ENCODE assay signal across 9 cellular contexts in genomic region chr2:74032909-74033261, GRCh38. TPM values are rescaled to one million over a fixed set of nuclear protein-coding genes. Genes with fewer than 3 reads are reported as not detected.
DNase-seq lines count a peak whose midpoint lies in the region; ATAC-seq, FAIRE-seq and TF ChIP-seq lines count a peak whose summit lies in the region.
"Had no signal": no experiment of that assay in that cellular context is flagged by ENCODE, and none has a peak within 500 bp of the region (broad histone marks: within the 10 kb centered on the region; RNA-seq: fewer than 3 reads in every experiment).

No MANE protein-coding gene starts in this region.

- no peak for TF ChIP-seq EP300 in stomach (IDR thresholded peaks at IDR 0.05)

- intact Hi-C loops in stomach (cut with DNase I; ENCODE audit: low total_unique reads): no loop called here

- 40 to 53% (median 46%) methylated on average over 6 of the region's 6 CpGs for WGBS in stomach, 5 donors

- TF ChIP-seq CTCF in fibroblast of villous mesenchyme (IDR thresholded peaks at IDR 0.05; ENCODE audit: insufficient read depth, low read depth, low read length) (no peak), stomach (IDR thresholded peaks at IDR 0.05) (no peak), D721Med (IDR thresholded peaks at IDR 0.05; ENCODE audit: insufficient read depth, missing control alignments) (no peak)

- H3K27ac ChIP-seq in stomach: peak overlapping the region in 1 of 5 donors; percentile 12
- H3K27ac ChIP-seq: RWPE1 had no signal

- in situ Hi-C loops in KBM-7 (cut with MboI; ENCODE audit: low pct_unique_long_range_greater_than_20kb, low sequenced_read_pairs): no loop called here

- H3K4me1 ChIP-seq in stomach: peaks cover 24 to 81% (median 57%) of the 10 kb centered on the region in 4 donors

- no peak for FAIRE-seq in D721Med (lab: Jason Lieb, UNC)

- no peaks in the 10 kb centered on the region for H3K9me3 ChIP-seq in stomach

- DNase-seq in fibroblast of villous mesenchyme (ENCODE audit: low read depth) (no peak), KBM-7 (no peak), stomach (no peak), NCI-H1930 (lab: John Stamatoyannopoulos, UW) (no peak), D721Med (ENCODE audit: insufficient read length, low spot score) (no peak)

- ATAC-seq in GM18498 (IDR thresholded peaks at IDR 0.05; ENCODE audit: unreplicated experiment): peak; percentile 20
- ATAC-seq in GM21447 (IDR thresholded peaks at IDR 0.05; ENCODE audit: unreplicated experiment): peak; percentile 15
- ATAC-seq in HG03469 (IDR thresholded peaks at IDR 0.05; ENCODE audit: unreplicated experiment): peak; percentile 5

- peak overlapping the region; percentile 5 for H3K4me3 ChIP-seq in fibroblast of villous mesenchyme (ENCODE audit: low read depth, low read length)
- no peak overlapping the region for H3K4me3 ChIP-seq in stomach

- no peaks in the 10 kb centered on the region for H3K27me3 ChIP-seq in stomach

- TF ChIP-seq POLR2A in stomach (IDR thresholded peaks at IDR 0.05): no peak

- H3K36me3 ChIP-seq in stomach: no peaks in the 10 kb centered on the region

RNA-seq across cellular contexts. Expression of gene TET3, which starts 48.2 kb away (rescaled TPM):
- total RNA-seq in fibroblast of villous mesenchyme (5.6 and 7.7 TPM in 2 replicates), stomach (10 to 100 TPM; 14.7 to 31.5 (median 17.8) TPM)
- 1 to 10 TPM; 1.7 to 2.2 (median 1.8) TPM for polyA plus RNA-seq in stomach
